1 cellular context compared by ENCODE assay signal in genomic region chr12:57474862-57475261, GRCh38.
TF ChIP-seq lines count a peak whose summit lies in the region.

No MANE protein-coding gene starts in this region.

TF ChIP-seq in IMR-90, 13 proteins besides CTCF, POLR2A, EP300 and RAD21:
- TF ChIP-seq SMC3 (IDR thresholded peaks at IDR 0.05; ENCODE audit: low read depth, low read length) (no peak), RFX5 (IDR thresholded peaks at IDR 0.05; ENCODE audit: low read depth, low read length) (no peak), FOS (IDR thresholded peaks at IDR 0.05; ENCODE audit: low read depth, low read length) (no peak), MXI1 (IDR thresholded peaks at IDR 0.05; ENCODE audit: borderline replicate concordance, low read depth, low read length) (no peak), MAFK (IDR thresholded peaks at IDR 0.05; ENCODE audit: low read depth, low read length) (no peak), ELK1 (IDR thresholded peaks at IDR 0.05; ENCODE audit: borderline replicate concordance, low read depth, low read length) (no peak), USF2 (IDR thresholded peaks at IDR 0.05; ENCODE audit: low read depth, low read length) (no peak), MAZ (IDR thresholded peaks at IDR 0.05; ENCODE audit: borderline replicate concordance, low read depth, low read length) (no peak), BHLHE40 (IDR thresholded peaks at IDR 0.05; ENCODE audit: low read depth, low read length) (no peak), NFE2L2 (IDR thresholded peaks at IDR 0.05; ENCODE audit: low read depth, low read length) (no peak), CEBPB (IDR thresholded peaks at IDR 0.05; ENCODE audit: low read depth, low read length) (no peak), RCOR1 (IDR thresholded peaks at IDR 0.05; ENCODE audit: insufficient replicate concordance, low read length) (no peak), CHD1 (IDR thresholded peaks at IDR 0.05; ENCODE audit: low read depth, low read length) (no peak)
